19 cellular contexts compared by ENCODE assay signal in genomic region chr11:33915521-33915920, GRCh38.
"Had no signal": no experiment of that assay in that cellular context is flagged by ENCODE, and none has a peak within 500 bp of the region (broad histone marks: within the 10 kb centered on the region; RNA-seq: fewer than 3 reads in every experiment).

No MANE protein-coding gene starts in this region.

- H3K4me1 ChIP-seq: SJCRH30 had no signal

- DNase-seq: Karpas-422, KG1, MG63, NCI-H1092, NCI-H1105 treated with DMSO at 0.1 percent for 48 hours, NCI-H1417 treated with DMSO at 0.1 percent for 48 hours, NCI-H146, NCI-H1694 treated with DMSO at 0.1 percent for 48 hours, NCI-H1930, NCI-H2081, NCI-H226, NCI-H446, NCI-H510A, NCI-H524 treated with DMSO at 0.1 percent for 48 hours, NCI-H774, SHP77 treated with DMSO at 0.1 percent for 48 hours had no signal

- H3K27me3 ChIP-seq: MG63, SJCRH30 had no signal

- H3K36me3 ChIP-seq: MG63, SJCRH30 had no signal

- H3K9me3 ChIP-seq: MG63, SJCRH30 had no signal

- H3K4me3 ChIP-seq: MG63, SJCRH30, SK-N-MC had no signal

- H3K27ac ChIP-seq: RWPE1, SJCRH30, SK-N-MC had no signal
